ENCODE assay signal across 13 cellular contexts in genomic region chr3:15638193-15638890, GRCh38. TPM values are rescaled to one million over a fixed set of nuclear protein-coding genes. Genes with fewer than 3 reads are reported as not detected.
DNase-seq lines count a peak whose midpoint lies in the region; ATAC-seq and FAIRE-seq lines count a peak whose summit lies in the region.
"Had no signal": no experiment of that assay in that cellular context is flagged by ENCODE, and none has a peak within 500 bp of the region (broad histone marks: within the 10 kb centered on the region; RNA-seq: fewer than 3 reads in every experiment).

No MANE protein-coding gene starts in this region.

- no peak overlapping the region for H3K9ac ChIP-seq in muscle layer of colon (ENCODE audit: low read length)

- H3K27me3 ChIP-seq in muscle layer of colon (ENCODE audit: control insufficient read depth in 1 of 2, insufficient read depth in 2 of 2, low read length in 2 of 2), result no peaks in the 10 kb centered on the region
- H3K27me3 ChIP-seq in right cardiac atrium (ENCODE audit: control insufficient read depth, insufficient read depth), result no peaks in the 10 kb centered on the region

- H3K36me3 Mint-ChIP-seq in activated CD8-positive, alpha-beta memory T cell treated with anti-CD3 and anti-CD28 coated beads, Interleukin-2, amount 10 ng/mL, durations not matched to agents 7 days and 5 days, result peaks cover 3% of the 10 kb centered on the region

- H3K27me3 Mint-ChIP-seq in activated CD8-positive, alpha-beta memory T cell treated with anti-CD3 and anti-CD28 coated beads, Interleukin-2, amount 10 ng/mL, durations not matched to agents 7 days and 5 days, result no peaks in the 10 kb centered on the region

- intact Hi-C loops in right cardiac atrium (cut with DNase I), result loop anchor here in 1 of 4 donors (10.0 kb wide), 1 partner anchor 606 kb away; no protein-coding TSS in a partner anchor

- 92% methylated on average over 6 of the region's 6 CpGs for WGBS in right cardiac atrium

- no peaks in the 10 kb centered on the region for H3K36me3 ChIP-seq in muscle layer of colon (ENCODE audit: insufficient read depth, low read length)

- peaks cover 40% of the 10 kb centered on the region for H3K4me1 Mint-ChIP-seq in activated CD8-positive, alpha-beta memory T cell treated with anti-CD3 and anti-CD28 coated beads, Interleukin-2, amount 10 ng/mL, durations not matched to agents 7 days and 5 days

- DNase-seq in activated CD8-positive, alpha-beta memory T cell treated with anti-CD3 and anti-CD28 coated beads, Interleukin-2, amount 10 ng/mL, durations not matched to agents 7 days and 5 days, result no peak
- DNase-seq in activated CD8-positive, alpha-beta memory T cell treated with anti-CD3 and anti-CD28 coated beads for 24 hours, result no peak
- DNase-seq in amniotic epithelial cell (ENCODE audit: low read depth), result peak; percentile 91
- no peak for DNase-seq in urothelium cell line (ENCODE audit: low spot score)
- DNase-seq in right cardiac atrium, result no peak
- DNase-seq in NCI-H2107 (lab: John Stamatoyannopoulos, UW), result no peak
- no peak for DNase-seq in NCI-H2029 (lab: John Stamatoyannopoulos, UW)
- DNase-seq: NCI-H1417 treated with DMSO at 0.1 percent for 48 hours, NCI-H526 treated with DMSO at 0.1 percent for 48 hours, SHP77 treated with DMSO at 0.1 percent for 48 hours had no signal

- no peaks in the 10 kb centered on the region for H3K9me3 Mint-ChIP-seq in activated CD8-positive, alpha-beta memory T cell treated with anti-CD3 and anti-CD28 coated beads, Interleukin-2, amount 10 ng/mL, durations not matched to agents 7 days and 5 days (ENCODE audit: low read depth)

- no peaks in the 10 kb centered on the region for H3K9me3 ChIP-seq in muscle layer of colon (ENCODE audit: low read length)
- H3K9me3 ChIP-seq in right cardiac atrium (ENCODE audit: control insufficient read depth, low read length), result no peaks in the 10 kb centered on the region

- H3K4me1 ChIP-seq in muscle layer of colon (ENCODE audit: insufficient read depth, low read length) (peaks cover 64% of the 10 kb centered on the region), right cardiac atrium (ENCODE audit: control insufficient read depth, insufficient read depth, low read length) (peaks cover 5% of the 10 kb centered on the region)

- H3K27ac Mint-ChIP-seq in activated CD8-positive, alpha-beta memory T cell treated with anti-CD3 and anti-CD28 coated beads, Interleukin-2, amount 10 ng/mL, durations not matched to agents 7 days and 5 days, result peak overlapping the region; percentile 27

- FAIRE-seq in urothelium cell line (lab: Jason Lieb, UNC), result peak; percentile 58
- FAIRE-seq: islet of Langerhans had no signal

- no peak for ATAC-seq in activated CD8-positive, alpha-beta memory T cell treated with anti-CD3 and anti-CD28 coated beads, Interleukin-2, amount 10 ng/mL, durations not matched to agents 7 days and 5 days
- ATAC-seq in right cardiac atrium, result no peak

- no peak overlapping the region for H3K4me3 ChIP-seq in muscle layer of colon (ENCODE audit: low read depth in 1 of 2, low read length in 2 of 2)
- no peak overlapping the region for H3K4me3 ChIP-seq in right cardiac atrium (ENCODE audit: low read length)
- H3K4me3 ChIP-seq: skin epidermis had no signal

- CTCF ChIA-PET in activated CD8-positive, alpha-beta memory T cell treated with anti-CD3 and anti-CD28 coated beads, Interleukin-2, amount 10 ng/mL, durations not matched to agents 7 days and 5 days (lab: Charles Lee), result interaction anchor here (2.4 kb wide), 1 partner anchor 8 kb away, joined by 8 read pairs; no protein-coding TSS in a partner anchor

- H3K27ac ChIP-seq in muscle layer of colon (ENCODE audit: low read depth, low read length), result peak overlapping the region; percentile 77
- H3K27ac ChIP-seq in right cardiac atrium (ENCODE audit: low read length), result no peak overlapping the region

- no peak overlapping the region for H3K4me3 Mint-ChIP-seq in activated CD8-positive, alpha-beta memory T cell treated with anti-CD3 and anti-CD28 coated beads, Interleukin-2, amount 10 ng/mL, durations not matched to agents 7 days and 5 days

RNA-seq across cellular contexts. Expression of gene BTD, which starts 36.8 kb away (rescaled TPM):
- total RNA-seq in activated CD8-positive, alpha-beta memory T cell treated with anti-CD3 and anti-CD28 coated beads, Interleukin-2, amount 10 ng/mL, durations not matched to agents 7 days and 5 days, result 1 to 10 TPM; 5.2 to 6.2 TPM
- total RNA-seq in right cardiac atrium, result 10 to 100 TPM; 10.1 to 13.5 (median 10.9) TPM
- 8.0 TPM for polyA plus RNA-seq in right cardiac atrium

RNA-seq across cellular contexts. Expression of gene HACL1, which starts 37.0 kb away (rescaled TPM):
- total RNA-seq in activated CD8-positive, alpha-beta memory T cell treated with anti-CD3 and anti-CD28 coated beads, Interleukin-2, amount 10 ng/mL, durations not matched to agents 7 days and 5 days, result 10 to 100 TPM; 24.4 to 25.5 TPM
- 10 to 100 TPM; 10.8 to 16.8 (median 13.8) TPM for total RNA-seq in right cardiac atrium
- polyA plus RNA-seq in right cardiac atrium, result 9.7 TPM
